ENCODE assay signal across 24 cellular contexts in genomic region chr5:178328826-178329225, GRCh38.
DNase-seq lines count a peak whose midpoint lies in the region; ATAC-seq and TF ChIP-seq lines count a peak whose summit lies in the region.
"Had no signal": no experiment of that assay in that cellular context is flagged by ENCODE, and none has a peak within 500 bp of the region (broad histone marks: within the 10 kb centered on the region; RNA-seq: fewer than 3 reads in every experiment).

No MANE protein-coding gene starts in this region.

- TF ChIP-seq CTCF in chondrocyte (IDR thresholded peaks at IDR 0.05) (no peak), spleen (IDR thresholded peaks at IDR 0.05 in 8 of 11, conservative IDR thresholded peaks at IDR 0.05 in 3 of 11) (no peak)

- intact Hi-C loops in Right ventricle myocardium inferior (cut with DNase I), result no loop called here
- intact Hi-C loops in left cardiac atrium (cut with DNase I), result no loop called here
- intact Hi-C loops in spleen (cut with DNase I; ENCODE audit: low total_unique reads), result no loop called here

- H3K4me1 ChIP-seq in spleen, result peaks cover 4 to 65% (median 31%) of the 10 kb centered on the region in 6 donors

- ATAC-seq in Right ventricle myocardium inferior (no peak), left cardiac atrium (no peak), HG03175 (IDR thresholded peaks at IDR 0.05; ENCODE audit: unreplicated experiment) (no peak)
- ATAC-seq: HepG2 had no signal

- DNase-seq in Right ventricle myocardium inferior (ENCODE audit: missing footprints) (peak; percentile 21), left cardiac atrium (no peak), chondrocyte (ENCODE audit: low spot score) (peak; percentile 47), spleen (peak; percentile 37), NCI-H82 (lab: John Stamatoyannopoulos, UW) (no peak), A172 (ENCODE audit: low spot score) (no peak)
- DNase-seq: ACHN; CD4-positive, alpha-beta T cell; GM23248; HCEC 1CT; Karpas-422; NCI-H1092 treated with DMSO at 0.1 percent for 48 hours; NCI-H1436; NCI-H187 treated with DMSO at 0.1 percent for 48 hours; NCI-H2171 treated with DMSO at 0.1 percent for 48 hours; NCI-H524; NCI-H748 treated with DMSO at 0.1 percent for 48 hours; NK-92 treated with Interleukin-12 subunit alpha and Interleukin-12 subunit beta, amount 100 ng/mL, for 24 hours; PC-9; SIG-M5 had no signal

- H3K4me3 Mint-ChIP-seq in chondrocyte (ENCODE audit: unreplicated experiment), result no peak overlapping the region
- H3K4me3 Mint-ChIP-seq: CD4-positive, alpha-beta T cell had no signal

- H3K27ac Mint-ChIP-seq in chondrocyte (ENCODE audit: unreplicated experiment), result no peak overlapping the region
- H3K27ac Mint-ChIP-seq: CD4-positive, alpha-beta T cell had no signal

- H3K27me3 ChIP-seq in spleen (replicated peaks in 1 of 7), result peaks cover 0 to 6% (median 0%) of the 10 kb centered on the region in 7 donors

- H3K27me3 Mint-ChIP-seq in chondrocyte (ENCODE audit: low read depth), result peaks cover 11% of the 10 kb centered on the region
- H3K27me3 Mint-ChIP-seq: CD4-positive, alpha-beta T cell had no signal

- WGBS in spleen, 5 donors, result 77 to 91% (median 85%) methylated on average over 5 of the region's 5 CpGs

- no peak overlapping the region for H3K4me3 ChIP-seq in spleen
- H3K4me3 ChIP-seq: GM23248, PC-9, SK-N-MC had no signal

- H3K36me3 Mint-ChIP-seq in chondrocyte (ENCODE audit: low read depth), result peaks cover 2% of the 10 kb centered on the region

- no peaks in the 10 kb centered on the region for H3K9me3 Mint-ChIP-seq in chondrocyte (ENCODE audit: low read depth)
- H3K9me3 Mint-ChIP-seq: CD4-positive, alpha-beta T cell had no signal

- H3K36me3 ChIP-seq in spleen, result no peaks in the 10 kb centered on the region

- TF ChIP-seq POLR2A in spleen (IDR thresholded peaks at IDR 0.05), result no peak

- peaks cover 12% of the 10 kb centered on the region for H3K4me1 Mint-ChIP-seq in chondrocyte (ENCODE audit: low read depth)

- no peak overlapping the region for H3K27ac ChIP-seq in spleen
- H3K27ac ChIP-seq: 22Rv1, GM23248, PC-9, SK-N-MC had no signal

- H3K9me3 ChIP-seq in spleen, result no peaks in the 10 kb centered on the region

Comparison
In these comparisons a context has a peak if more than half of its experiments do, and no peak if none do; other contexts are left out.
1. DNase-seq: peak in Right ventricle myocardium inferior (single experiment), chondrocyte (single experiment) and spleen (single experiment); none in left cardiac atrium (single experiment), NCI-H82 (single experiment) and A172 (single experiment).